ENCODE assay signal across 30 cellular contexts in the genomic region with DNA sequence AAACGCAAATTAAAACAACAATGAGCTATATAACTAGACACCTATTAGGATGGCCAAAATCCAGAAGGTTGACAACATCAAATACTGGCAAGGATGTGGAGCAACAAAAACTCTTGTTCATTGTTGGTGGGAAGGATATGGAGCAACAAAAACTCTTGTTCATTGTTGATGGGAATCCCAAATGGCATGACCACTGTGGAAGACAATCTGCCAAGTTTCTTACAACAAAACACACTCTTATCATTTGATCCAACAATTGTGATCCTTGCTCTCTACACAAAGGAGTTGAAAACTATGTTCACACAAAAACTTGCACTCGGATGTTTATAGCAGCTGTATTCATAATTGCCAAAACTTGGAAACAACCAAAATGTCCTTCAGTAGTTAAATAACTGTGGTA.
"Had no signal": no experiment of that assay in that cellular context is flagged by ENCODE, and none has a peak within 500 bp of the region (broad histone marks: within the 10 kb centered on the region; RNA-seq: fewer than 3 reads in every experiment).

No MANE protein-coding gene starts in this region.

- DNase-seq: activated B cell treated with CpG ODN at 0.5 μM for 24 hours; activated CD4-positive, alpha-beta memory T cell treated with anti-CD3 and anti-CD28 coated beads, Interleukin-2, amount 10 ng/mL, durations not matched to agents 7 days and 5 days; activated CD4-positive, alpha-beta T cell treated with anti-CD3 and anti-CD28 coated beads for 1 hour; activated CD4-positive, alpha-beta T cell treated with anti-CD3 and anti-CD28 coated beads for 48 hours; activated CD8-positive, alpha-beta memory T cell treated with anti-CD3 and anti-CD28 coated beads for 24 hours; activated CD8-positive, alpha-beta memory T cell treated with anti-CD3 and anti-CD28 coated beads, Interleukin-2, amount 10 ng/mL, durations not matched to agents 7 days and 5 days; activated CD8-positive, alpha-beta memory T cell treated with anti-CD3 and anti-CD28 coated beads, Interleukin-2, amount 50 U/mL, for 48 hours; activated effector memory CD4-positive, alpha-beta T cell treated with Interleukin-2 at 50 U/mL for 16 hours; activated naive CD4-positive, alpha-beta T cell treated with anti-CD3 and anti-CD28 coated beads, Interleukin-2, amount 50 U/mL, for 16 hours; activated naive CD8-positive, alpha-beta T cell treated with anti-CD3 and anti-CD28 coated beads for 36 hours; activated T-cell treated with anti-CD3 and anti-CD28 coated beads, Interleukin-2, amount 50 U/mL, for 48 hours; amniotic stem cell; aorta; brain microvascular endothelial cell; MM.1S; MV-4-11; NCI-H1092; NCI-H1436 treated with DMSO at 0.1 percent for 48 hours; NCI-H1694 treated with DMSO at 0.1 percent for 48 hours; NCI-H2029; NCI-H345; NCI-H524 treated with DMSO at 0.1 percent for 48 hours; SIG-M5; SW 1271; T-helper 1 cell; T-helper 2 cell; T-helper 9 cell had no signal

- ATAC-seq: activated CD8-positive, alpha-beta memory T cell treated with anti-CD3 and anti-CD28 coated beads, Interleukin-2, amount 10 ng/mL, durations not matched to agents 7 days and 5 days; Panc1 had no signal

- H3K36me3 ChIP-seq: brain microvascular endothelial cell had no signal

- H3K27me3 ChIP-seq: brain microvascular endothelial cell had no signal

- H3K27ac ChIP-seq: brain microvascular endothelial cell, KMS-11, VCaP had no signal
